In the genomic region with DNA sequence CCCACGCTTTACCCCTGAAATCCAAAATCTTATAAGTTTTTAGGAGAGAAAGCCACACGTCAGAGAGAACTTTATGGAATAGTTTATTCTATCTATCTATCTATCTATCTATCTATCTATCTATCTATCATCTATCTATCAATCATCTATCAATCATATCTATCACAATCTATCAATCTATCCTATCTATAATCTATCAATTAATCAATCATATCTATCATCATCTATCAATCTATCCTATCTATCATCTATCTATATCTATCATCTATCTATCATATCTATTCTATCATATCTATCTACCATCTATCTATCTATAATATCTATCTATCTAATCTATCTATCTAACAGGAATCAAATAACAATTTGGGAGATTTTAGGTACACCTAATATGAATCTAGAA, we compare ENCODE assay signal across 36 cellular contexts.
"Had no signal": no experiment of that assay in that cellular context is flagged by ENCODE, and none has a peak within 500 bp of the region (broad histone marks: within the 10 kb centered on the region; RNA-seq: fewer than 3 reads in every experiment).

No MANE protein-coding gene starts in this region.

- H3K4me3 ChIP-seq: adrenal gland, body of pancreas, breast epithelium had no signal

- H3K27me3 Mint-ChIP-seq: activated B cell treated with CpG ODN at 0.5 μM for 24 hours; activated CD4-positive, alpha-beta memory T cell treated with anti-CD3 and anti-CD28 coated beads for 36 hours; activated CD4-positive, alpha-beta T cell treated with anti-CD3 and anti-CD28 coated beads, Interleukin-2, amount 10 ng/mL, durations not matched to agents 24 days and 14 days had no signal

- ATAC-seq: activated CD8-positive, alpha-beta T cell treated with anti-CD3 and anti-CD28 coated beads for 36 hours; activated naive CD4-positive, alpha-beta T cell treated with anti-CD3 and anti-CD28 coated beads, Interleukin-2, amount 50 U/mL, for 72 hours; activated T-cell treated with anti-CD3 and anti-CD28 coated beads, Interleukin-2, amount 50 U/mL, for 4 hours; activated T-cell treated with anti-CD3 and anti-CD28 coated beads, Interleukin-2, amount 50 U/mL, for 72 hours; activated T-helper 17 cell treated with anti-CD3 and anti-CD28 coated beads, Interleukin-2, amount 50 U/mL, for 72 hours; body of pancreas had no signal

- H3K9me3 Mint-ChIP-seq: activated CD4-positive, alpha-beta memory T cell treated with anti-CD3 and anti-CD28 coated beads for 36 hours; activated CD4-positive, alpha-beta T cell treated with anti-CD3 and anti-CD28 coated beads, Interleukin-2, amount 10 ng/mL, durations not matched to agents 24 days and 14 days; activated CD8-positive, alpha-beta T cell treated with anti-CD3 and anti-CD28 coated beads for 36 hours; activated naive CD4-positive, alpha-beta T cell treated with anti-CD3 and anti-CD28 coated beads for 36 hours; activated naive CD4-positive, alpha-beta T cell treated with anti-CD3 and anti-CD28 coated beads, Interleukin-2, amount 50 U/mL, for 72 hours; activated naive CD8-positive, alpha-beta T cell treated with anti-CD3 and anti-CD28 coated beads for 36 hours; activated T-cell treated with anti-CD3 and anti-CD28 coated beads, Interleukin-2, amount 50 U/mL, for 4 hours; activated T-helper 1 cell treated with anti-CD3 and anti-CD28 coated beads, Interleukin-12 subunit alpha, Interleukin-12 subunit beta, Interleukin-2, Interleukin-4 antibody, amounts not matched to agents 30 ng/mL and 10 ng/mL and 1 ng/mL, durations not matched to agents 14 hours and 24 hours and 36 hours; activated T-helper 17 cell treated with anti-CD3 and anti-CD28 coated beads, Interleukin-2, amount 50 U/mL, for 72 hours; T-helper 1 cell treated with Interleukin-12 subunit alpha and Interleukin-12 subunit beta and Interleukin-4 antibody, amounts not matched to agents 30 μg/mL and 1 μg/mL, for 36 hours; T-helper 2 cell treated with Interferon-gamma antibody and Interleukin-4, amounts not matched to agents 5 μg/mL and 100 μg/mL, for 36 hours had no signal

- H3K27ac Mint-ChIP-seq: activated B cell treated with CpG ODN at 0.5 μM for 24 hours; activated CD4-positive, alpha-beta memory T cell treated with anti-CD3 and anti-CD28 coated beads for 36 hours; activated CD4-positive, alpha-beta T cell treated with anti-CD3 and anti-CD28 coated beads, Interleukin-2, amount 10 ng/mL, durations not matched to agents 24 days and 14 days; activated CD8-positive, alpha-beta T cell treated with anti-CD3 and anti-CD28 coated beads for 36 hours; activated naive CD4-positive, alpha-beta T cell treated with anti-CD3 and anti-CD28 coated beads for 36 hours; activated naive CD8-positive, alpha-beta T cell treated with anti-CD3 and anti-CD28 coated beads for 36 hours; activated T-helper 1 cell treated with anti-CD3 and anti-CD28 coated beads, Interleukin-12 subunit alpha, Interleukin-12 subunit beta, Interleukin-2, Interleukin-4 antibody, amounts not matched to agents 30 ng/mL and 10 ng/mL and 1 ng/mL, durations not matched to agents 14 hours and 24 hours and 36 hours; activated T-helper 17 cell treated with anti-CD3 and anti-CD28 coated beads, Interleukin-2, amount 50 U/mL, for 72 hours; T-helper 1 cell treated with Interleukin-12 subunit alpha and Interleukin-12 subunit beta and Interleukin-4 antibody, amounts not matched to agents 30 μg/mL and 1 μg/mL, for 36 hours; T-helper 2 cell treated with Interferon-gamma antibody and Interleukin-4, amounts not matched to agents 5 μg/mL and 100 μg/mL, for 36 hours had no signal

- H3K36me3 Mint-ChIP-seq: activated CD4-positive, alpha-beta memory T cell treated with anti-CD3 and anti-CD28 coated beads for 36 hours; activated naive CD4-positive, alpha-beta T cell treated with anti-CD3 and anti-CD28 coated beads, Interleukin-2, amount 50 U/mL, for 72 hours; activated naive CD8-positive, alpha-beta T cell treated with anti-CD3 and anti-CD28 coated beads for 36 hours had no signal

- H3K4me1 ChIP-seq: adrenal gland, body of pancreas, breast epithelium had no signal

- H3K9me3 ChIP-seq: adrenal gland, body of pancreas, breast epithelium had no signal

- H3K4me3 Mint-ChIP-seq: activated B cell treated with CpG ODN at 0.5 μM for 24 hours; activated CD4-positive, alpha-beta memory T cell treated with anti-CD3 and anti-CD28 coated beads for 36 hours; activated CD4-positive, alpha-beta T cell treated with anti-CD3 and anti-CD28 coated beads, Interleukin-2, amount 10 ng/mL, durations not matched to agents 24 days and 14 days; activated CD8-positive, alpha-beta T cell treated with anti-CD3 and anti-CD28 coated beads for 36 hours; activated naive CD4-positive, alpha-beta T cell treated with anti-CD3 and anti-CD28 coated beads for 36 hours; activated naive CD8-positive, alpha-beta T cell treated with anti-CD3 and anti-CD28 coated beads for 36 hours; activated T-cell treated with anti-CD3 and anti-CD28 coated beads, Interleukin-2, amount 50 U/mL, for 4 hours; activated T-cell treated with anti-CD3 and anti-CD28 coated beads, Interleukin-2, amount 50 U/mL, for 72 hours; activated T-helper 1 cell treated with anti-CD3 and anti-CD28 coated beads, Interleukin-12 subunit alpha, Interleukin-12 subunit beta, Interleukin-2, Interleukin-4 antibody, amounts not matched to agents 30 ng/mL and 10 ng/mL and 1 ng/mL, durations not matched to agents 14 hours and 24 hours and 36 hours; activated T-helper 17 cell treated with anti-CD3 and anti-CD28 coated beads, Interleukin-2, amount 50 U/mL, for 72 hours; T-helper 1 cell treated with Interleukin-12 subunit alpha and Interleukin-12 subunit beta and Interleukin-4 antibody, amounts not matched to agents 30 μg/mL and 1 μg/mL, for 36 hours; T-helper 2 cell treated with Interferon-gamma antibody and Interleukin-4, amounts not matched to agents 5 μg/mL and 100 μg/mL, for 36 hours had no signal

- H3K27ac ChIP-seq: adrenal gland, body of pancreas, brain microvascular endothelial cell, breast epithelium, VCaP had no signal

- H3K4me1 Mint-ChIP-seq: activated B cell treated with CpG ODN at 0.5 μM for 24 hours; activated CD4-positive, alpha-beta T cell treated with anti-CD3 and anti-CD28 coated beads, Interleukin-2, amount 10 ng/mL, durations not matched to agents 24 days and 14 days; activated naive CD8-positive, alpha-beta T cell treated with anti-CD3 and anti-CD28 coated beads for 36 hours; activated T-helper 17 cell treated with anti-CD3 and anti-CD28 coated beads, Interleukin-2, amount 50 U/mL, for 72 hours had no signal

- DNase-seq: activated B cell treated with CpG ODN at 0.5 μM for 24 hours; activated CD4-positive, alpha-beta memory T cell treated with anti-CD3 and anti-CD28 coated beads for 36 hours; activated CD4-positive, alpha-beta T cell treated with anti-CD3 and anti-CD28 coated beads for 4 hours; activated CD4-positive, alpha-beta T cell treated with anti-CD3 and anti-CD28 coated beads, Interleukin-2, amount 50 U/mL, for 1 hour; activated CD4-positive, alpha-beta T cell treated with anti-CD3 and anti-CD28 coated beads, Interleukin-2, amount 50 U/mL, for 4 hours; activated CD4-positive, CD25-positive, alpha-beta regulatory T cell treated with anti-CD3 and anti-CD28 coated beads, Interleukin-2, amount 50 U/mL, for 72 hours; activated CD8-positive, alpha-beta memory T cell treated with anti-CD3 and anti-CD28 coated beads, Interleukin-2, amount 50 U/mL, for 4 hours; activated CD8-positive, alpha-beta T cell treated with anti-CD3 and anti-CD28 coated beads for 36 hours; activated effector memory CD4-positive, alpha-beta T cell treated with anti-CD3 and anti-CD28 coated beads, Interleukin-2, amount 50 U/mL, for 16 hours; activated gamma-delta T cell treated with Interleukin-2 at 50 U/mL for 16 hours; activated naive CD4-positive, alpha-beta T cell; activated naive CD4-positive, alpha-beta T cell treated with anti-CD3 and anti-CD28 coated beads for 36 hours; activated naive CD4-positive, alpha-beta T cell treated with anti-CD3 and anti-CD28 coated beads, Interleukin-2, amount 50 U/mL, for 16 hours; activated naive CD8-positive, alpha-beta T cell treated with anti-CD3 and anti-CD28 coated beads for 36 hours; activated T-cell treated with anti-CD3 and anti-CD28 coated beads for 4 hours; activated T-cell treated with anti-CD3 and anti-CD28 coated beads, Interleukin-2, amount 50 U/mL, for 1 hour; activated T-cell treated with anti-CD3 and anti-CD28 coated beads, Interleukin-2, amount 50 U/mL, for 4 hours; activated T-cell treated with anti-CD3 and anti-CD28 coated beads, Interleukin-2, amount 50 U/mL, for 72 hours; adrenal gland; amniotic stem cell; aorta; body of pancreas; brain microvascular endothelial cell; central memory CD4-positive, alpha-beta T cell; T-helper 2 cell; T-helper 9 cell had no signal

- H3K27me3 ChIP-seq: adrenal gland, body of pancreas, brain microvascular endothelial cell, breast epithelium had no signal

- H3K36me3 ChIP-seq: adrenal gland, brain microvascular endothelial cell, breast epithelium had no signal

- FAIRE-seq: astrocyte, TTC549 had no signal
